ENCODE assay signal across 17 cellular contexts in genomic region chr10:71459513-71459912, GRCh38.
A peak's percentile ranks its signal among the peaks of the same experiment; 100 is the strongest.
DNase-seq lines count a peak whose midpoint lies in the region; ATAC-seq, FAIRE-seq and TF ChIP-seq lines count a peak whose summit lies in the region.
"Had no signal": no experiment of that assay in that cellular context is flagged by ENCODE, and none has a peak within 500 bp of the region (broad histone marks: within the 10 kb centered on the region; RNA-seq: fewer than 3 reads in every experiment).

No MANE protein-coding gene starts in this region.

- no peak for TF ChIP-seq RAD21 in HepG2 (CRISPR knock-in tag; IDR thresholded peaks at IDR 0.05)

- H3K9ac ChIP-seq in HepG2 (ENCODE audit: insufficient read depth, low read depth, low read length), result no peak overlapping the region
- no peak overlapping the region for H3K9ac ChIP-seq in endodermal cell (ENCODE audit: extremely low read depth, low read length, poor library complexity, severe bottlenecking)

- H3K27me3 Mint-ChIP-seq in endodermal cell (ENCODE audit: insufficient read depth), result no peaks in the 10 kb centered on the region

- TF ChIP-seq CTCF in HepG2 (CRISPR knock-in tag; IDR thresholded peaks at IDR 0.05) (no peak), right lobe of liver (IDR thresholded peaks at IDR 0.05) (no peak), endodermal cell (conservative IDR thresholded peaks at IDR 0.05) (peak; percentile 65), heart left ventricle (IDR thresholded peaks at IDR 0.05) (no peak)

- H2AFZ ChIP-seq in HepG2 (ENCODE audit: low read length), result no peak overlapping the region

- DNase-seq in HepG2 (ENCODE audit: low spot score) (no peak), right lobe of liver (no peak), NCI-H1694 treated with DMSO at 0.1 percent for 48 hours (lab: John Stamatoyannopoulos, UW) (peak; percentile 40), endodermal cell (peak; percentile 61), heart left ventricle (no peak)
- no peak for DNase-seq in activated T-cell treated with anti-CD3 and anti-CD28 coated beads, Interleukin-2, amount 50 U/mL, for 1 hour
- DNase-seq: GOT3, NCI-H2081, NCI-H2227 treated with DMSO at 0.1 percent for 48 hours, NCI-H774, Peyer's patch, Right ventricle myocardium superior had no signal

- H3K27me3 ChIP-seq in HepG2 (ENCODE audit: control insufficient read depth in 1 of 2, insufficient read depth in 2 of 2, low read length in 2 of 2), result peaks cover 6 to 61% of the 10 kb centered on the region in 2 experiments; a peak in 3 of 5 replicates
- no peaks in the 10 kb centered on the region for H3K27me3 ChIP-seq in right lobe of liver
- no peaks in the 10 kb centered on the region for H3K27me3 ChIP-seq in endodermal cell (ENCODE audit: control insufficient read depth, insufficient read depth, low read length, poor library complexity, severe bottlenecking)
- no peaks in the 10 kb centered on the region for H3K27me3 ChIP-seq in heart left ventricle
- H3K27me3 ChIP-seq: Peyer's patch had no signal

- no peaks in the 10 kb centered on the region for H3K9me3 Mint-ChIP-seq in endodermal cell

- H3K79me2 ChIP-seq in HepG2 (ENCODE audit: insufficient read depth, low read length), result no peaks in the 10 kb centered on the region

- H3K4me2 ChIP-seq in HepG2 (ENCODE audit: low read depth, low read length), result no peak overlapping the region

- TF ChIP-seq EP300 in HepG2 (IDR thresholded peaks at IDR 0.05; ENCODE audit: low read depth in 2 of 2, low read length in 2 of 2), result no peak
- TF ChIP-seq EP300 in HepG2 (CRISPR knock-in tag; IDR thresholded peaks at IDR 0.05; ENCODE audit: borderline replicate concordance), result no peak

- no peak overlapping the region for H3K4me3 Mint-ChIP-seq in endodermal cell

- H3K4me1 Mint-ChIP-seq in endodermal cell, result peaks cover 6% of the 10 kb centered on the region

- H3K36me3 ChIP-seq in HepG2 (replicated peaks in 1 of 2; ENCODE audit: control insufficient read depth in 1 of 2, insufficient read depth in 2 of 2, low read length in 2 of 2), result no peaks in the 10 kb centered on the region
- H3K36me3 ChIP-seq in right lobe of liver, result no peaks in the 10 kb centered on the region
- no peaks in the 10 kb centered on the region for H3K36me3 ChIP-seq in endodermal cell (ENCODE audit: control insufficient read depth, insufficient read depth, low read length)
- H3K36me3 ChIP-seq in heart left ventricle, result no peaks in the 10 kb centered on the region
- H3K36me3 ChIP-seq: Peyer's patch had no signal

- no peak overlapping the region for H3K27ac Mint-ChIP-seq in endodermal cell

- H3K27ac ChIP-seq in HepG2 (ENCODE audit: extremely low read length, insufficient read depth, low read length) (no peak overlapping the region), right lobe of liver (no peak overlapping the region), endodermal cell (ENCODE audit: low read depth, low read length) (no peak overlapping the region), heart left ventricle (no peak overlapping the region)
- H3K27ac ChIP-seq: HL-60, Peyer's patch, SK-N-MC had no signal

- no peaks in the 10 kb centered on the region for H3K36me3 Mint-ChIP-seq in endodermal cell (ENCODE audit: low read depth)

- TF ChIP-seq POLR2A in HepG2 (IDR thresholded peaks at IDR 0.05; ENCODE audit: insufficient read depth in 1 of 2, low read depth in 2 of 2, low read length in 2 of 2) (no peak), right lobe of liver (IDR thresholded peaks at IDR 0.05) (no peak), heart left ventricle (IDR thresholded peaks at IDR 0.05) (no peak)

- in situ Hi-C loops in HepG2 (cut with HindIII; ENCODE audit: extremely low pct_ligation_motif_present, low pct_unique_long_range_greater_than_20kb), result no loop called here

- H3K4me1 ChIP-seq in HepG2 (ENCODE audit: insufficient read depth, low read length) (no peaks in the 10 kb centered on the region), right lobe of liver (peaks cover 0 to 16% (median 5%) of the 10 kb centered on the region in 4 donors), endodermal cell (ENCODE audit: control insufficient read depth, insufficient read depth, low read length) (no peaks in the 10 kb centered on the region), heart left ventricle (no peaks in the 10 kb centered on the region)
- H3K4me1 ChIP-seq: Peyer's patch had no signal

- no TSS peak for BruUV-seq in HepG2 (replicated peaks; lab: Mats Ljungman, UMichigan)

- H4K20me1 ChIP-seq in HepG2 (ENCODE audit: insufficient read depth, low read length), result no peaks in the 10 kb centered on the region

- H3K9me3 ChIP-seq in HepG2 (ENCODE audit: low read length) (no peaks in the 10 kb centered on the region), right lobe of liver (no peaks in the 10 kb centered on the region), endodermal cell (ENCODE audit: control insufficient read depth, low read length) (no peaks in the 10 kb centered on the region), heart left ventricle (no peaks in the 10 kb centered on the region)
- H3K9me3 ChIP-seq: Peyer's patch had no signal

- FAIRE-seq in HepG2 (lab: Jason Lieb, UNC), result no peak
- FAIRE-seq: GM12892, HTR-8/SVneo had no signal

- intact Hi-C loops in HepG2 (cut with micrococcal nuclease; ENCODE audit: unreplicated experiment) (no loop called here), right lobe of liver (cut with DNase I) (no loop called here), heart left ventricle (cut with DNase I) (no loop called here)

- POLR2A ChIA-PET in HepG2 (lab: Yijun Ruan, JAX), result no interaction called here

- CTCF ChIA-PET in HepG2 (lab: Yijun Ruan, JAX; ENCODE audit: low intra/inter-chr PET ratio, low total read pairs), result no interaction called here

- H3K4me3 ChIP-seq in HepG2 (replicated peaks in 1 of 3; ENCODE audit: insufficient read depth in 1 of 3, low read depth in 2 of 3, low read length in 3 of 3) (no peak overlapping the region), right lobe of liver (no peak overlapping the region), endodermal cell (ENCODE audit: low read length) (no peak overlapping the region), heart left ventricle (no peak overlapping the region)
- H3K4me3 ChIP-seq: Peyer's patch, SK-N-MC had no signal

- ATAC-seq in HepG2, result peak; percentile 55; the same call in 2 of the 3 replicates
- ATAC-seq in right lobe of liver, result no peak
- no peak for ATAC-seq in GM18873 (IDR thresholded peaks at IDR 0.05; ENCODE audit: low FRiP score, unreplicated experiment)
- no peak for ATAC-seq in heart left ventricle

- WGBS in HepG2 (ENCODE audit: low lambda C conversion rate), result 67% methylated on average over 2 of the region's 5 CpGs
- 100% methylated on average over 2 of the region's 5 CpGs for WGBS in right lobe of liver (ENCODE audit: insufficient coverage, low coverage, low lambda C conversion rate, missing lambda C conversion rate)
- 83 to 90% methylated on average over 5 of the region's 5 CpGs for WGBS in endodermal cell (ENCODE audit: insufficient coverage in 1 of 2, insufficient read length in 1 of 2), 2 experiments
- WGBS in heart left ventricle, 4 donors, result 88 to 100% (median 92%) methylated on average over 3 to 5 of the region's 5 CpGs

TF ChIP-seq in HepG2, 621 proteins besides CTCF, POLR2A, EP300 and RAD21 (continues in another document):
- TF ChIP-seq GPBP1L1 (CRISPR knock-in tag; IDR thresholded peaks at IDR 0.05), result no peak
- TF ChIP-seq, protein P1, sequence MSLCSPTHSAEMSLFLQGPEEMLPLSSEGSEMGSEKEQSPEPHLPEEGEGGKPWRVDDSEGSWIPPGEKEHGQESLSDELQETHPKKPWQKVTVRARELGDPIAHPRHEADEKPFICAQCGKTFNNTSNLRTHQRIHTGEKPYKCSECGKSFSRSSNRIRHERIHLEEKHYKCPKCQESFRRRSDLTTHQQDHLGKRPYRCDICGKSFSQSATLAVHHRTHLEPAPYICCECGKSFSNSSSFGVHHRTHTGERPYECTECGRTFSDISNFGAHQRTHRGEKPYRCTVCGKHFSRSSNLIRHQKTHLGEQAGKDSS (CRISPR knock-in tag; IDR thresholded peaks at IDR 0.05; ENCODE audit: borderline replicate concordance, low read depth), result no peak
- TF ChIP-seq ZNF274 (CRISPR knock-in tag; IDR thresholded peaks at IDR 0.05), result no peak
- TF ChIP-seq ZNF20 (CRISPR knock-in tag; IDR thresholded peaks at IDR 0.05), result no peak
- no peak for TF ChIP-seq ZNF230 (CRISPR knock-in tag; IDR thresholded peaks at IDR 0.05)
- TF ChIP-seq GLMP (CRISPR knock-in tag; IDR thresholded peaks at IDR 0.05; ENCODE audit: borderline replicate concordance), result no peak
- TF ChIP-seq ZNF552 (CRISPR knock-in tag; IDR thresholded peaks at IDR 0.05; ENCODE audit: borderline replicate concordance), result no peak
- TF ChIP-seq, protein P2, sequence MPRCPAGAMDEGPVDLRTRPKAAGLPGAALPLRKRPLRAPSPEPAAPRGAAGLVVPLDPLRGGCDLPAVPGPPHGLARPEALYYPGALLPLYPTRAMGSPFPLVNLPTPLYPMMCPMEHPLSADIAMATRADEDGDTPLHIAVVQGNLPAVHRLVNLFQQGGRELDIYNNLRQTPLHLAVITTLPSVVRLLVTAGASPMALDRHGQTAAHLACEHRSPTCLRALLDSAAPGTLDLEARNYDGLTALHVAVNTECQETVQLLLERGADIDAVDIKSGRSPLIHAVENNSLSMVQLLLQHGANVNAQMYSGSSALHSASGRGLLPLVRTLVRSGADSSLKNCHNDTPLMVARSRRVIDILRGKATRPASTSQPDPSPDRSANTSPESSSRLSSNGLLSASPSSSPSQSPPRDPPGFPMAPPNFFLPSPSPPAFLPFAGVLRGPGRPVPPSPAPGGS (CRISPR knock-in tag; IDR thresholded peaks at IDR 0.05), result no peak
- no peak for TF ChIP-seq SNAPC2 (CRISPR knock-in tag; IDR thresholded peaks at IDR 0.05)
- no peak for TF ChIP-seq SP5 (CRISPR knock-in tag; IDR thresholded peaks at IDR 0.05; ENCODE audit: borderline replicate concordance, low read depth)

Comparison
In these comparisons a context has a peak if more than half of its experiments do, and no peak if none do; other contexts are left out.
1. DNase-seq: peak in NCI-H1694 treated with DMSO at 0.1 percent for 48 hours (single experiment) and endodermal cell (single experiment); none in HepG2 (single experiment), right lobe of liver (0 of 3), heart left ventricle (0 of 5) and activated T-cell treated with anti-CD3 and anti-CD28 coated beads, Interleukin-2, amount 50 U/mL, for 1 hour (single experiment).